In the genomic region with DNA sequence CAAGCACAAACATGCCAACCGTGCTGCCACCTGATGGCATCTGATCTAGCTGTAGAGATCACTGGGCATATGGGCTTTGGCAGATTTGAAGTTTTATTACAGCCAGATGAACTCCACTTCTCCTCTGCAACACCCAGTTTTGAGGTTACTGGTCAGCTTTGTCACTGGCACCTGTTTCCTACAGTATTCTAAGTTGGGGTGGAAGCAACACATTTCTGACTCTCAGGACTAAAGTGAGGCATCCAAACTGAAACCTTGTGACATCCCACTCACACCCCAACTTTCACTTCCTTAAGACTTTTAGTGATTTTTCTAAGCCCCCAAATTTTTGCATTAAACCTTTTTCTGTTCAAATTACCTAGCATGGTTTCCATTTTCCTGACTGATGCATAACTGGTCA, we compare ENCODE assay signal across 12 cellular contexts.
DNase-seq lines count a peak whose midpoint lies in the region; ATAC-seq and TF ChIP-seq lines count a peak whose summit lies in the region.
"Had no signal": no experiment of that assay in that cellular context is flagged by ENCODE, and none has a peak within 500 bp of the region (broad histone marks: within the 10 kb centered on the region; RNA-seq: fewer than 3 reads in every experiment).

No MANE protein-coding gene starts in this region.

- no peak overlapping the region for H3K27ac Mint-ChIP-seq in activated naive CD4-positive, alpha-beta T cell treated with anti-CD3 and anti-CD28 coated beads, Interleukin-2, amount 50 U/mL, for 72 hours
- H3K27ac Mint-ChIP-seq: activated naive CD4-positive, alpha-beta T cell treated with anti-CD3 and anti-CD28 coated beads, Interleukin-2, amount 50 U/mL, for 24 hours had no signal

- TF ChIP-seq POLR2A in gastrocnemius medialis (IDR thresholded peaks at IDR 0.05): no peak

- peaks cover 3 to 4% of the 10 kb centered on the region in 2 donors for H3K9me3 Mint-ChIP-seq in activated naive CD4-positive, alpha-beta T cell treated with anti-CD3 and anti-CD28 coated beads, Interleukin-2, amount 50 U/mL, for 72 hours

- H3K27me3 ChIP-seq in GM06990 (replicated peaks; ENCODE audit: control insufficient read depth, insufficient read depth, low read length) (no peaks in the 10 kb centered on the region), Karpas-422 (ENCODE audit: low read length) (no peaks in the 10 kb centered on the region), gastrocnemius medialis (no peaks in the 10 kb centered on the region)

- no peaks in the 10 kb centered on the region for H3K36me3 ChIP-seq in GM06990 (ENCODE audit: control insufficient read depth, insufficient read depth, low read length)
- no peaks in the 10 kb centered on the region for H3K36me3 ChIP-seq in Karpas-422 (ENCODE audit: insufficient read depth, low read length)
- no peaks in the 10 kb centered on the region for H3K36me3 ChIP-seq in gastrocnemius medialis

- H4K20me1 ChIP-seq in Karpas-422 (ENCODE audit: insufficient read depth, low read depth, low read length): no peaks in the 10 kb centered on the region

- no peaks in the 10 kb centered on the region for H3K36me3 Mint-ChIP-seq in activated naive CD4-positive, alpha-beta T cell treated with anti-CD3 and anti-CD28 coated beads, Interleukin-2, amount 50 U/mL, for 72 hours
- H3K36me3 Mint-ChIP-seq: activated naive CD4-positive, alpha-beta T cell treated with anti-CD3 and anti-CD28 coated beads, Interleukin-2, amount 50 U/mL, for 24 hours had no signal

- DNase-seq in GM06990 (ENCODE audit: extremely low read depth, insufficient read length): peak; percentile 23
- peak; percentile 13 for DNase-seq in GM19238 (ENCODE audit: insufficient read length, low spot score)
- no peak for DNase-seq in stimulated activated CD4-positive, alpha-beta T cell treated with anti-CD3 and anti-CD28 coated beads, Interleukin-12 subunit alpha, Interleukin-12 subunit beta, amount 100 ng/mL, for 4 hours
- no peak for DNase-seq in Karpas-422
- no peak for DNase-seq in gastrocnemius medialis
- DNase-seq in activated naive CD4-positive, alpha-beta T cell treated with anti-CD3 and anti-CD28 coated beads, Interleukin-2, amount 50 U/mL, for 72 hours (ENCODE audit: low spot score in 2 of 2): no peak
- DNase-seq: activated CD4-positive, alpha-beta T cell treated with anti-CD3 and anti-CD28 coated beads for 48 hours; Calu3; NCI-H1105 treated with DMSO at 0.1 percent for 48 hours had no signal

- H3K4me1 ChIP-seq in Karpas-422 (ENCODE audit: low read length): no peaks in the 10 kb centered on the region
- no peaks in the 10 kb centered on the region for H3K4me1 ChIP-seq in gastrocnemius medialis

- H2AFZ ChIP-seq in Karpas-422 (ENCODE audit: low read length): no peak overlapping the region

- H3K9me2 ChIP-seq in Karpas-422 (replicated peaks; ENCODE audit: insufficient read depth, low read length): no peaks in the 10 kb centered on the region

- no peak for TF ChIP-seq CTCF in GM06990 (IDR thresholded peaks at IDR 0.05; ENCODE audit: insufficient read depth, low read length, poor library complexity, severe bottlenecking)
- no peak for TF ChIP-seq CTCF in gastrocnemius medialis (IDR thresholded peaks at IDR 0.05 in 4 of 5, conservative IDR thresholded peaks at IDR 0.05 in 1 of 5)

- no peaks in the 10 kb centered on the region for H3K79me2 ChIP-seq in Karpas-422 (ENCODE audit: low read length)

- in situ Hi-C loops in gastrocnemius medialis (cut with MboI; ENCODE audit: low sequenced_read_pairs in 4 of 4): no loop called here

- H3K4me2 ChIP-seq in Karpas-422 (ENCODE audit: low read depth, low read length, poor library complexity, severe bottlenecking): no peak overlapping the region

- H3K9me3 ChIP-seq in Karpas-422 (ENCODE audit: low read length): no peaks in the 10 kb centered on the region
- H3K9me3 ChIP-seq in gastrocnemius medialis: no peaks in the 10 kb centered on the region

- H3K9ac ChIP-seq in Karpas-422 (ENCODE audit: low read length): no peak overlapping the region

- H3K4me3 ChIP-seq in GM06990 (replicated peaks; ENCODE audit: low read depth, low read length) (no peak overlapping the region), Karpas-422 (ENCODE audit: low read length) (no peak overlapping the region), gastrocnemius medialis (no peak overlapping the region)

- intact Hi-C loops in gastrocnemius medialis (cut with DNase I; ENCODE audit: low total_unique reads): no loop called here

- ATAC-seq in HG02610 (IDR thresholded peaks at IDR 0.05; ENCODE audit: unreplicated experiment) (peak; percentile 65), HG03354 (IDR thresholded peaks at IDR 0.05; ENCODE audit: poor library complexity, severe bottlenecking, unreplicated experiment) (peak; percentile 88), gastrocnemius medialis (no peak)
- no peak for ATAC-seq in activated naive CD4-positive, alpha-beta T cell treated with anti-CD3 and anti-CD28 coated beads, Interleukin-2, amount 50 U/mL, for 72 hours

- no peak overlapping the region for H3K27ac ChIP-seq in Karpas-422 (ENCODE audit: low read length)
- no peak overlapping the region for H3K27ac ChIP-seq in gastrocnemius medialis

Comparison
In these comparisons a context has a peak if more than half of its experiments do, and no peak if none do; other contexts are left out.
1. DNase-seq: peak in GM06990 (single experiment) and GM19238 (single experiment); none in stimulated activated CD4-positive, alpha-beta T cell treated with anti-CD3 and anti-CD28 coated beads, Interleukin-12 subunit alpha, Interleukin-12 subunit beta, amount 100 ng/mL, for 4 hours (single experiment), Karpas-422 (single experiment), gastrocnemius medialis (0 of 2) and activated naive CD4-positive, alpha-beta T cell treated with anti-CD3 and anti-CD28 coated beads, Interleukin-2, amount 50 U/mL, for 72 hours (0 of 2).
2. ATAC-seq: peak in HG02610 (single experiment) and HG03354 (single experiment); none in gastrocnemius medialis (0 of 2) and activated naive CD4-positive, alpha-beta T cell treated with anti-CD3 and anti-CD28 coated beads, Interleukin-2, amount 50 U/mL, for 72 hours (0 of 2).